ENCODE assay signal across 9 cellular contexts in genomic region chr11:4156571-4156970, GRCh38.
"Had no signal": no experiment of that assay in that cellular context is flagged by ENCODE, and none has a peak within 500 bp of the region (broad histone marks: within the 10 kb centered on the region; RNA-seq: fewer than 3 reads in every experiment).

No MANE protein-coding gene starts in this region.

- DNase-seq: GM23248, GOT3, H7, HFFc6, KBM-7 had no signal

- H3K36me3 Mint-ChIP-seq: IgD-negative memory B cell had no signal

- H3K9me3 Mint-ChIP-seq: HFFc6, IgD-negative memory B cell had no signal

- H3K27me3 Mint-ChIP-seq: IgD-negative memory B cell had no signal

- ATAC-seq: HCT116, HepG2 had no signal

- H3K4me3 Mint-ChIP-seq: HFFc6, IgD-negative memory B cell had no signal

- H3K9me3 ChIP-seq: HAP-1 had no signal

- H3K27ac Mint-ChIP-seq: HFFc6, IgD-negative memory B cell had no signal

- H3K4me1 Mint-ChIP-seq: IgD-negative memory B cell had no signal
